Comparison of ENCODE assay signal across 29 cellular contexts in genomic region chr10:126686732-126687693, GRCh38. TPM values are rescaled to one million over a fixed set of nuclear protein-coding genes. Genes with fewer than 3 reads are reported as not detected.
DNase-seq lines count a peak whose midpoint lies in the region; ATAC-seq and TF ChIP-seq lines count a peak whose summit lies in the region.
"Had no signal": no experiment of that assay in that cellular context is flagged by ENCODE, and none has a peak within 500 bp of the region (broad histone marks: within the 10 kb centered on the region; RNA-seq: fewer than 3 reads in every experiment).

No MANE protein-coding gene starts in this region.

- H3K4me3 ChIP-seq in GM23338, result no peak overlapping the region
- no peak overlapping the region for H3K4me3 ChIP-seq in lung
- H3K4me3 ChIP-seq: BLaER1, HAP-1 had no signal

- H3K36me3 Mint-ChIP-seq in GM23338 (ENCODE audit: low read depth) (peaks cover 10% of the 10 kb centered on the region), progenitor cell of endocrine pancreas (ENCODE audit: insufficient read depth) (no peaks in the 10 kb centered on the region)
- H3K36me3 Mint-ChIP-seq: activated CD8-positive, alpha-beta memory T cell treated with anti-CD3 and anti-CD28 coated beads, Interleukin-2, amount 10 ng/mL, durations not matched to agents 7 days and 5 days; activated naive CD4-positive, alpha-beta T cell treated with anti-CD3 and anti-CD28 coated beads, Interleukin-2, amount 10 ng/mL, durations not matched to agents 7 days and 5 days; mesothelial cell of epicardium; naive thymus-derived CD8-positive, alpha-beta T cell had no signal

- H2AFZ ChIP-seq in GM23338, result peak overlapping the region; percentile 96

- peaks cover 12% of the 10 kb centered on the region; the same call in 1 of the 2 replicates for H3K9me2 ChIP-seq in GM23338 (ENCODE audit: insufficient read depth)

- H3K4me1 ChIP-seq in GM23338 (ENCODE audit: insufficient read depth) (peaks cover 11% of the 10 kb centered on the region), lung (ENCODE audit: control insufficient read depth in 2 of 2, insufficient read depth in 2 of 2, low read length in 2 of 2) (no peaks in the 10 kb centered on the region)
- H3K4me1 ChIP-seq: BLaER1, HAP-1 had no signal

- no peak overlapping the region for H3K4me3 Mint-ChIP-seq in GM23338
- no peak overlapping the region for H3K4me3 Mint-ChIP-seq in progenitor cell of endocrine pancreas (ENCODE audit: low read depth)
- H3K4me3 Mint-ChIP-seq: activated CD8-positive, alpha-beta memory T cell treated with anti-CD3 and anti-CD28 coated beads, Interleukin-2, amount 10 ng/mL, durations not matched to agents 7 days and 5 days; activated naive CD4-positive, alpha-beta T cell treated with anti-CD3 and anti-CD28 coated beads, Interleukin-2, amount 10 ng/mL, durations not matched to agents 7 days and 5 days; activated T-helper 1 cell treated with anti-CD3 and anti-CD28 coated beads, Interleukin-12 subunit alpha, Interleukin-12 subunit beta, Interleukin-2, Interleukin-4 antibody, amounts not matched to agents 30 ng/mL and 10 ng/mL and 1 ng/mL, durations not matched to agents 14 hours and 24 hours and 36 hours; dendritic cell treated with granulocyte-macrophage colony-stimulating factor and Interleukin-4, amounts not matched to agents 40 ng/mL and 50 ng/mL, for 4 days; mesothelial cell of epicardium; naive thymus-derived CD8-positive, alpha-beta T cell; T-helper 17 cell had no signal

- H3K36me3 ChIP-seq in GM23338 (ENCODE audit: insufficient read depth) (no peaks in the 10 kb centered on the region), lung (ENCODE audit: control insufficient read depth in 2 of 2, insufficient read depth in 2 of 2, low read length in 2 of 2) (no peaks in the 10 kb centered on the region)
- H3K36me3 ChIP-seq: BLaER1, HAP-1 had no signal

- no peak overlapping the region for H3K4me2 ChIP-seq in GM23338
- H3K4me2 ChIP-seq: BLaER1 had no signal

- peaks cover 0 to 10% of the 10 kb centered on the region in 2 donors for H3K9me3 ChIP-seq in lung (ENCODE audit: control insufficient read depth in 2 of 2, insufficient read depth in 1 of 2, low read length in 1 of 2)
- H3K9me3 ChIP-seq: BLaER1, HAP-1 had no signal

- H3K4me1 Mint-ChIP-seq in GM23338 (peaks cover 26% of the 10 kb centered on the region), progenitor cell of endocrine pancreas (ENCODE audit: low read depth) (peaks cover 5% of the 10 kb centered on the region)
- H3K4me1 Mint-ChIP-seq: activated CD8-positive, alpha-beta memory T cell treated with anti-CD3 and anti-CD28 coated beads, Interleukin-2, amount 10 ng/mL, durations not matched to agents 7 days and 5 days; activated naive CD4-positive, alpha-beta T cell treated with anti-CD3 and anti-CD28 coated beads, Interleukin-2, amount 10 ng/mL, durations not matched to agents 7 days and 5 days; naive thymus-derived CD8-positive, alpha-beta T cell had no signal

- ATAC-seq in GM23338, result peak; percentile 88
- no peak for ATAC-seq in lung (ENCODE audit: insufficient read depth, low FRiP score)
- no peak for ATAC-seq in GM21723 (IDR thresholded peaks at IDR 0.05; ENCODE audit: unreplicated experiment)
- ATAC-seq: activated CD8-positive, alpha-beta memory T cell treated with anti-CD3 and anti-CD28 coated beads, Interleukin-2, amount 10 ng/mL, durations not matched to agents 7 days and 5 days; naive thymus-derived CD8-positive, alpha-beta T cell; T-helper 17 cell had no signal

- 72 to 74% methylated on average over 18 of the region's 18 CpGs for WGBS in lung, 2 donors

- peaks cover 15% of the 10 kb centered on the region for H3K9me3 Mint-ChIP-seq in GM23338
- peaks cover 6% of the 10 kb centered on the region for H3K9me3 Mint-ChIP-seq in progenitor cell of endocrine pancreas (ENCODE audit: low read depth)
- H3K9me3 Mint-ChIP-seq: dendritic cell treated with granulocyte-macrophage colony-stimulating factor and Interleukin-4, amounts not matched to agents 40 ng/mL and 50 ng/mL, for 4 days had no signal

- no peaks in the 10 kb centered on the region for H3F3A ChIP-seq in GM23338 (replicated peaks; ENCODE audit: low read depth)

- no peaks in the 10 kb centered on the region for H4K20me1 ChIP-seq in GM23338 (replicated peaks; ENCODE audit: insufficient read depth)
- H4K20me1 ChIP-seq: BLaER1 had no signal

- peak overlapping the region; percentile 55 for H3K27ac Mint-ChIP-seq in GM23338
- H3K27ac Mint-ChIP-seq in progenitor cell of endocrine pancreas, result peak overlapping the region; percentile 79
- H3K27ac Mint-ChIP-seq: activated CD8-positive, alpha-beta memory T cell treated with anti-CD3 and anti-CD28 coated beads, Interleukin-2, amount 10 ng/mL, durations not matched to agents 7 days and 5 days; activated naive CD4-positive, alpha-beta T cell treated with anti-CD3 and anti-CD28 coated beads, Interleukin-2, amount 10 ng/mL, durations not matched to agents 7 days and 5 days; activated T-helper 1 cell treated with anti-CD3 and anti-CD28 coated beads, Interleukin-12 subunit alpha, Interleukin-12 subunit beta, Interleukin-2, Interleukin-4 antibody, amounts not matched to agents 30 ng/mL and 10 ng/mL and 1 ng/mL, durations not matched to agents 14 hours and 24 hours and 36 hours; dendritic cell treated with granulocyte-macrophage colony-stimulating factor and Interleukin-4, amounts not matched to agents 40 ng/mL and 50 ng/mL, for 4 days; mesothelial cell of epicardium; naive thymus-derived CD8-positive, alpha-beta T cell; T-helper 17 cell had no signal

- H3K27ac ChIP-seq in GM23338 (ENCODE audit: low read depth) (no peak overlapping the region), caudate nucleus (ENCODE audit: low read depth, low read length) (peak overlapping the region; percentile 42), lung (ENCODE audit: low read depth in 1 of 2, low read length in 1 of 2) (no peak overlapping the region)
- H3K27ac ChIP-seq: BLaER1 had no signal

- TF ChIP-seq CTCF in GM23338 (conservative IDR thresholded peaks at IDR 0.05; ENCODE audit: low read depth in 2 of 2), result no peak
- no peak for TF ChIP-seq CTCF in lung (IDR thresholded peaks at IDR 0.05; ENCODE audit: control extremely low read depth, extremely low read depth)
- TF ChIP-seq CTCF in progenitor cell of endocrine pancreas (IDR thresholded peaks at IDR 0.05; ENCODE audit: unreplicated experiment), result no peak

- no peaks in the 10 kb centered on the region for H3K79me2 ChIP-seq in GM23338 (replicated peaks; ENCODE audit: insufficient read depth)

- peak; percentile 9 for DNase-seq in GM23338 (ENCODE audit: low spot score)
- DNase-seq in caudate nucleus (lab: John Stamatoyannopoulos, UW), result peak in 2 of 61 donors; percentile 31 to 32
- peak; percentile 10 for DNase-seq in lung (ENCODE audit: low spot score)
- DNase-seq in progenitor cell of endocrine pancreas (ENCODE audit: low spot score, unreplicated experiment), result no peak
- no peak for DNase-seq in activated CD8-positive, alpha-beta memory T cell treated with anti-CD3 and anti-CD28 coated beads, Interleukin-2, amount 50 U/mL, for 48 hours
- DNase-seq in occipital lobe (lab: John Stamatoyannopoulos, UW), result no peak
- DNase-seq in activated CD4-positive, alpha-beta T cell treated with anti-CD3 and anti-CD28 coated beads for 48 hours, result no peak
- DNase-seq: activated CD4-positive, alpha-beta T cell treated with anti-CD3 and anti-CD28 coated beads, Interleukin-2, amount 50 U/mL, for 1 hour; activated CD8-positive, alpha-beta memory T cell treated with anti-CD3 and anti-CD28 coated beads, Interleukin-2, amount 10 ng/mL, durations not matched to agents 7 days and 5 days; activated naive CD4-positive, alpha-beta T cell treated with anti-CD3 and anti-CD28 coated beads, Interleukin-2, amount 10 ng/mL, durations not matched to agents 7 days and 5 days; amniotic stem cell; COR-L47; DND-41; KBM-7; MM.1S; naive thymus-derived CD8-positive, alpha-beta T cell; NCI-H1417; NK-92 treated with Interleukin-12 subunit alpha and Interleukin-12 subunit beta, amount 100 ng/mL, for 24 hours; T-helper 17 cell had no signal

- H3K27me3 ChIP-seq in GM23338 (ENCODE audit: insufficient read depth) (no peaks in the 10 kb centered on the region), lung (ENCODE audit: control insufficient read depth, insufficient read depth) (no peaks in the 10 kb centered on the region)
- H3K27me3 ChIP-seq: BLaER1 had no signal

- H3K27me3 Mint-ChIP-seq in GM23338 (ENCODE audit: insufficient read depth, low read depth, poor library complexity) (peaks cover 6% of the 10 kb centered on the region), progenitor cell of endocrine pancreas (peaks cover 4% of the 10 kb centered on the region)
- H3K27me3 Mint-ChIP-seq: activated CD8-positive, alpha-beta memory T cell treated with anti-CD3 and anti-CD28 coated beads, Interleukin-2, amount 10 ng/mL, durations not matched to agents 7 days and 5 days; activated naive CD4-positive, alpha-beta T cell treated with anti-CD3 and anti-CD28 coated beads, Interleukin-2, amount 10 ng/mL, durations not matched to agents 7 days and 5 days; dendritic cell treated with granulocyte-macrophage colony-stimulating factor and Interleukin-4, amounts not matched to agents 40 ng/mL and 50 ng/mL, for 4 days; naive thymus-derived CD8-positive, alpha-beta T cell; T-helper 17 cell had no signal

TF ChIP-seq in GM23338, 12 proteins besides CTCF, POLR2A, EP300 and RAD21 (continues in another document):
- TF ChIP-seq JUNB (IDR thresholded peaks at IDR 0.05; ENCODE audit: unreplicated experiment) (no peak), STAT1 (IDR thresholded peaks at IDR 0.05; ENCODE audit: unreplicated experiment) (no peak), ZNF114 (CRISPR knock-in tag; IDR thresholded peaks at IDR 0.05) (no peak)

RNA-seq across cellular contexts. Expression of gene C10orf90, which starts 16.5 kb away (rescaled TPM):
- total RNA-seq in GM23338 (2014; rRNA removed; shearing (Covaris generic)), result 0.43 and 0.76 TPM in 2 replicates
- polyA plus RNA-seq in GM23338 (2016; fragmentation: Nextera tagmentation; extraction: Ambion mirVana) (0.35 and 0.97 TPM in 2 replicates), lung (not detected)
- total RNA-seq in lung (not detected), progenitor cell of endocrine pancreas (not detected in 2 replicates), occipital lobe (0.16 TPM)
- total RNA-seq: activated CD8-positive, alpha-beta memory T cell treated with anti-CD3 and anti-CD28 coated beads, Interleukin-2, amount 10 ng/mL, durations not matched to agents 7 days and 5 days; activated T-helper 1 cell treated with anti-CD3 and anti-CD28 coated beads, Interleukin-12 subunit alpha, Interleukin-12 subunit beta, Interleukin-2, Interleukin-4 antibody, amounts not matched to agents 30 ng/mL and 10 ng/mL and 1 ng/mL, durations not matched to agents 14 hours and 24 hours and 36 hours; cardiac septum; endothelial cell of umbilical vein; mesothelial cell of epicardium; naive thymus-derived CD8-positive, alpha-beta T cell; posterior vena cava had no signal
- polyA plus RNA-seq: endothelial cell of umbilical vein; naive thymus-derived CD8-positive, alpha-beta T cell; urinary bladder had no signal

Comparison
In these comparisons a context has a peak if more than half of its experiments do, and no peak if none do; other contexts are left out.
1. DNase-seq: peak in GM23338 (single experiment) and lung (single experiment); none in progenitor cell of endocrine pancreas (single experiment), activated CD8-positive, alpha-beta memory T cell treated with anti-CD3 and anti-CD28 coated beads, Interleukin-2, amount 50 U/mL, for 48 hours (single experiment), occipital lobe (single experiment) and activated CD4-positive, alpha-beta T cell treated with anti-CD3 and anti-CD28 coated beads for 48 hours (single experiment).